Comparison of ENCODE assay signal across 8 cellular contexts in genomic region chr7:22563621-22564241, GRCh38.
DNase-seq lines count a peak whose midpoint lies in the region; ATAC-seq lines count a peak whose summit lies in the region.

No MANE protein-coding gene starts in this region.

- no peaks in the 10 kb centered on the region for H3K36me3 ChIP-seq in NT2/D1 (ENCODE audit: insufficient read depth, insufficient read length, low read length)

- H3K27ac ChIP-seq in epithelial cell of prostate: peak overlapping the region; percentile 88

- no peak overlapping the region for H3K4me3 ChIP-seq in NT2/D1 (ENCODE audit: insufficient read length, low read depth)

- peaks cover 26% of the 10 kb centered on the region for H3K4me1 ChIP-seq in NT2/D1 (ENCODE audit: insufficient read depth, insufficient read length)

- DNase-seq in Daoy (ENCODE audit: low read depth) (peak; percentile 98), NT2/D1 (ENCODE audit: low read depth, low spot score) (no peak), epithelial cell of prostate (ENCODE audit: low read depth, low spot score) (no peak), NCI-H1436 treated with DMSO at 0.1 percent for 48 hours (lab: John Stamatoyannopoulos, UW) (no peak), ecto neural progenitor cell (ENCODE audit: low spot score) (no peak), iPS-NIHi11 (ENCODE audit: low spot score) (no peak)
- peak; percentile 37 for DNase-seq in stimulated activated CD4-positive, alpha-beta T cell treated with anti-CD3 and anti-CD28 coated beads, Interleukin-4, amount 100 ng/mL, for 24 hours

- peak overlapping the region; percentile 66 for H3K9ac ChIP-seq in NT2/D1 (ENCODE audit: insufficient read length, low read depth)

- no peaks in the 10 kb centered on the region for H3K9me3 ChIP-seq in NT2/D1 (ENCODE audit: insufficient read depth, low read length)

- no peaks in the 10 kb centered on the region for H3K27me3 ChIP-seq in NT2/D1 (ENCODE audit: insufficient read depth, insufficient read length)

- peak; percentile 36 for ATAC-seq in GM21529 (IDR thresholded peaks at IDR 0.05; ENCODE audit: unreplicated experiment)

Comparison
In these comparisons a context has a peak if more than half of its experiments do, and no peak if none do; other contexts are left out.
1. DNase-seq: peak in Daoy (single experiment) and stimulated activated CD4-positive, alpha-beta T cell treated with anti-CD3 and anti-CD28 coated beads, Interleukin-4, amount 100 ng/mL, for 24 hours (single experiment); none in NT2/D1 (single experiment), epithelial cell of prostate (single experiment), NCI-H1436 treated with DMSO at 0.1 percent for 48 hours (single experiment), ecto neural progenitor cell (single experiment) and iPS-NIHi11 (single experiment).